Comparison of ENCODE assay signal across 1 cellular context in genomic region chr18:9106094-9106493, GRCh38.
TF ChIP-seq lines count a peak whose summit lies in the region.

No MANE protein-coding gene starts in this region.

TF ChIP-seq in GM23338, 12 proteins besides CTCF, POLR2A, EP300 and RAD21 (continued from another document):
- TF ChIP-seq, protein P1, sequence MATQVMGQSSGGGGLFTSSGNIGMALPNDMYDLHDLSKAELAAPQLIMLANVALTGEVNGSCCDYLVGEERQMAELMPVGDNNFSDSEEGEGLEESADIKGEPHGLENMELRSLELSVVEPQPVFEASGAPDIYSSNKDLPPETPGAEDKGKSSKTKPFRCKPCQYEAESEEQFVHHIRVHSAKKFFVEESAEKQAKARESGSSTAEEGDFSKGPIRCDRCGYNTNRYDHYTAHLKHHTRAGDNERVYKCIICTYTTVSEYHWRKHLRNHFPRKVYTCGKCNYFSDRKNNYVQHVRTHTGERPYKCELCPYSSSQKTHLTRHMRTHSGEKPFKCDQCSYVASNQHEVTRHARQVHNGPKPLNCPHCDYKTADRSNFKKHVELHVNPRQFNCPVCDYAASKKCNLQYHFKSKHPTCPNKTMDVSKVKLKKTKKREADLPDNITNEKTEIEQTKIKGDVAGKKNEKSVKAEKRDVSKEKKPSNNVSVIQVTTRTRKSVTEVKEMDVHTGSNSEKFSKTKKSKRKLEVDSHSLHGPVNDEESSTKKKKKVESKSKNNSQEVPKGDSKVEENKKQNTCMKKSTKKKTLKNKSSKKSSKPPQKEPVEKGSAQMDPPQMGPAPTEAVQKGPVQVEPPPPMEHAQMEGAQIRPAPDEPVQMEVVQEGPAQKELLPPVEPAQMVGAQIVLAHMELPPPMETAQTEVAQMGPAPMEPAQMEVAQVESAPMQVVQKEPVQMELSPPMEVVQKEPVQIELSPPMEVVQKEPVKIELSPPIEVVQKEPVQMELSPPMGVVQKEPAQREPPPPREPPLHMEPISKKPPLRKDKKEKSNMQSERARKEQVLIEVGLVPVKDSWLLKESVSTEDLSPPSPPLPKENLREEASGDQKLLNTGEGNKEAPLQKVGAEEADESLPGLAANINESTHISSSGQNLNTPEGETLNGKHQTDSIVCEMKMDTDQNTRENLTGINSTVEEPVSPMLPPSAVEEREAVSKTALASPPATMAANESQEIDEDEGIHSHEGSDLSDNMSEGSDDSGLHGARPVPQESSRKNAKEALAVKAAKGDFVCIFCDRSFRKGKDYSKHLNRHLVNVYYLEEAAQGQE (IDR thresholded peaks at IDR 0.05; ENCODE audit: unreplicated experiment): no peak
